8 cellular contexts compared by ENCODE assay signal in genomic region chr12:24947541-24948451, GRCh38. TPM values are rescaled to one million over a fixed set of nuclear protein-coding genes. Genes with fewer than 3 reads are reported as not detected.
DNase-seq lines count a peak whose midpoint lies in the region; ATAC-seq and TF ChIP-seq lines count a peak whose summit lies in the region.

No MANE protein-coding gene starts in this region.

- WGBS in trophoblast cell (ENCODE audit: extremely low coverage, insufficient coverage, insufficient read length): no CpG with 5 or more reads among the region's 12 CpGs

- peaks cover 4% of the 10 kb centered on the region for H3K27me3 Mint-ChIP-seq in endothelial cell (ENCODE audit: unreplicated experiment)

- peak overlapping the region; percentile 65 for H3K4me2 ChIP-seq in trophoblast cell (ENCODE audit: low read length)

- peak overlapping the region; percentile 83 for H3K9ac ChIP-seq in trophoblast cell (ENCODE audit: low read length)

- H3K4ac ChIP-seq in trophoblast cell (ENCODE audit: low read depth, low read length): peak overlapping the region; percentile 14

- H3K4me3 ChIP-seq in trophoblast cell (ENCODE audit: low read depth, low read length): peak overlapping the region; percentile 89

- H3K4me1 ChIP-seq in trophoblast cell (ENCODE audit: control insufficient read depth in 1 of 2, insufficient read depth in 2 of 2, low read length in 2 of 2): peaks cover 9 to 14% of the 10 kb centered on the region in 2 experiments

- no peak for TF ChIP-seq CTCF in endothelial cell (IDR thresholded peaks at IDR 0.05; ENCODE audit: unreplicated experiment)

- no peak overlapping the region for H2BK12ac ChIP-seq in trophoblast cell (ENCODE audit: low read length)

- H2AFZ ChIP-seq in trophoblast cell (ENCODE audit: insufficient read depth, low read length, poor library complexity): peak overlapping the region; percentile 62

- no peaks in the 10 kb centered on the region for H3K27me3 ChIP-seq in trophoblast cell (ENCODE audit: insufficient read depth, low read length)

- H3K27ac ChIP-seq in trophoblast cell (ENCODE audit: low read depth, low read length): peak overlapping the region; percentile 81

- peaks cover 27% of the 10 kb centered on the region for H3K79me1 ChIP-seq in trophoblast cell (ENCODE audit: low read length)

- DNase-seq in NCI-H69 (lab: John Stamatoyannopoulos, UW): peak; percentile 86
- no peak for DNase-seq in endothelial cell (ENCODE audit: low spot score)
- DNase-seq in trophoblast cell: peak in 1 of 2 donors; percentile 33
- no peak for DNase-seq in NOMO-1 treated with DMSO at 0.1 percent for 48 hours (lab: John Stamatoyannopoulos, UW; ENCODE audit: unreplicated experiment)
- no peak for DNase-seq in ureter (ENCODE audit: low spot score)

- peak overlapping the region; percentile 85 for H4K12ac ChIP-seq in trophoblast cell (ENCODE audit: low read depth, low read length)

- ATAC-seq in GM18511 (IDR thresholded peaks at IDR 0.05; ENCODE audit: unreplicated experiment) (peak; percentile 34), HG03571 (IDR thresholded peaks at IDR 0.05; ENCODE audit: unreplicated experiment) (no peak), GM21367 (IDR thresholded peaks at IDR 0.05; ENCODE audit: unreplicated experiment) (no peak)

- peak overlapping the region; percentile 97 for H3K4me3 Mint-ChIP-seq in endothelial cell (ENCODE audit: unreplicated experiment)

- H4K91ac ChIP-seq in trophoblast cell (ENCODE audit: low read depth, low read length): peak overlapping the region; percentile 95

- H4K8ac ChIP-seq in trophoblast cell (ENCODE audit: low read depth, low read length): no peak overlapping the region

- no peak overlapping the region for H3K23ac ChIP-seq in trophoblast cell (ENCODE audit: low read length)

- H2AK5ac ChIP-seq in trophoblast cell (ENCODE audit: low read length): no peak overlapping the region

- H3K27ac Mint-ChIP-seq in endothelial cell (ENCODE audit: unreplicated experiment): peak overlapping the region; percentile 33

- H2BK5ac ChIP-seq in trophoblast cell (ENCODE audit: low read depth, low read length, poor library complexity): peak overlapping the region; percentile 80

- H2BK120ac ChIP-seq in trophoblast cell (ENCODE audit: insufficient read depth, low read length, poor library complexity): peak overlapping the region; percentile 94

- no peaks in the 10 kb centered on the region for H3K36me3 Mint-ChIP-seq in endothelial cell (ENCODE audit: low read depth, unreplicated experiment)

- H3K9me3 ChIP-seq in trophoblast cell (ENCODE audit: insufficient read depth, low read depth, low read length): no peaks in the 10 kb centered on the region

- no peaks in the 10 kb centered on the region for H3K9me3 Mint-ChIP-seq in endothelial cell (ENCODE audit: unreplicated experiment)

- H3K18ac ChIP-seq in trophoblast cell (ENCODE audit: low read length): no peak overlapping the region

- peaks cover 19% of the 10 kb centered on the region for H3K4me1 Mint-ChIP-seq in endothelial cell (ENCODE audit: unreplicated experiment)

- peaks cover 11% of the 10 kb centered on the region for H3K79me2 ChIP-seq in trophoblast cell (ENCODE audit: control insufficient read depth, insufficient read depth, low read length, poor library complexity)

- H3K36me3 ChIP-seq in trophoblast cell (ENCODE audit: control insufficient read depth in 1 of 2, insufficient read depth in 2 of 2, low read length in 2 of 2): peaks cover 0 to 2% of the 10 kb centered on the region in 2 experiments

- peak overlapping the region; percentile 77 for H3K14ac ChIP-seq in trophoblast cell (ENCODE audit: low read length)

RNA-seq across cellular contexts. Expression of gene BCAT1, which starts 1.1 kb away (rescaled TPM):
- total RNA-seq in endothelial cell (ENCODE audit: unreplicated experiment): 110 TPM
- 80.8 and 83.0 TPM in 2 replicates for polyA plus RNA-seq in trophoblast cell (2013)
- 19.3 TPM for total RNA-seq in ureter
